In the genomic region with DNA sequence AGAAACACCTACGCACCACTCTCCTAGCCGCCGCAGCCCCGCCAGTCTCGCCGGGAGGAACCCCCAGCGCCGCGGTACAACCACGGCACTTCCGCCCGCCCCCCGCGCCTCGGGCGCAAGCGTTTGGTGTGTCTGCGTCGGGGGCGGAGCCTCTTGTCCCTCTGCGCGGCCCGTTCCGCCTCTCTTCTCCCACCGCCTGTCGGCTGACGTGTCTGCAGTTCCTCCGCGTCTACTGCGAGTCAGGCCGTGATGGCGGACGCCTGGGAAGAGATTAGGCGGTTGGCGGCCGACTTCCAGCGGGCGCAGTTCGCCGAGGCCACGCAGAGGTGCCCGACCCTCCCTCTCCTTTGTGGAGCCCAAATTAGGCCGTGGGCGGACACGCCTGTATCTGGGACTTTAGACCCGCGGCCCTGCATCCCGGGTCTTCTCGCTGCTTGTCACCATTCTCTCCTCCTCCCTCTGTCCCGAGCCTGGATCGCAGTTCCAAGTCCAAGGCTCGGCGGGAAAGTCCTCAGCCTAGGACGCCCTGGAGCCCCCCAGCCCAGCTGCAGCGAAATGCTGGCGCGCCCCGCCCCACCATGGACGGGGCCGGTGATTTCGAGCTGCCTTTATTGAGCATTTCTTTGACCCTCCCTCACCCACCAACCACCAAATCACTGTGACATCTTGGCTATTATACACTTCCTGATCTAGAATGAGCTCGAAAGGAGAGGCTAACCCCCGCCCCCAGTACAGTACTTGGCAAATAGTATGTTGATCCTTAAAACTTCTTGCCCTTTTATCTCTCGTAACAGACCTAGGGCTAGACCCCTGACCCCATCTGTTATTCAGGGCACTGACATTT, we compare ENCODE assay signal across 8 cellular contexts. TPM values are rescaled to one million over a fixed set of nuclear protein-coding genes. Genes with fewer than 3 reads are reported as not detected.
DNase-seq lines count a peak whose midpoint lies in the region; ATAC-seq and TF ChIP-seq lines count a peak whose summit lies in the region.

TSS of gene UFL1 (plus strand) at position 182 of the 844 bp plus-strand sequence. CDS start at position 250, 68 bp downstream.

- TF ChIP-seq CTCF in BJ (IDR thresholded peaks at IDR 0.05; ENCODE audit: insufficient read depth, low read depth, low read length): peak; percentile 15; the same call in 1 of the 2 replicates

- H3K4me3 ChIP-seq in BJ (ENCODE audit: low read depth, low read length): peak within 1 kb of the TSS; percentile 88

- H3K4me1 Mint-ChIP-seq in activated CD4-positive, alpha-beta T cell treated with anti-CD3 and anti-CD28 coated beads, Interleukin-2, amount 10 ng/mL, durations not matched to agents 7 days and 5 days: peaks cover 19% of the 10 kb centered on the region

- H3K4me3 Mint-ChIP-seq in activated CD4-positive, alpha-beta T cell treated with anti-CD3 and anti-CD28 coated beads, Interleukin-2, amount 10 ng/mL, durations not matched to agents 7 days and 5 days: peak within 1 kb of the TSS; percentile 99

- DNase-seq in BJ (ENCODE audit: low read depth): peak; percentile 54
- peak; percentile 92 for DNase-seq in NCI-H526 treated with DMSO at 0.1 percent for 48 hours (lab: John Stamatoyannopoulos, UW)
- peak; percentile 94 for DNase-seq in activated CD4-positive, alpha-beta T cell treated with anti-CD3 and anti-CD28 coated beads, Interleukin-2, amount 10 ng/mL, durations not matched to agents 7 days and 5 days
- DNase-seq in dedifferentiated amniotic fluid mesenchymal stem cell (ENCODE audit: extremely low spot score): peak; percentile 93
- DNase-seq in left kidney (ENCODE audit: low read depth, low spot score): peak; percentile 98
- peak; percentile 92 to 95 for DNase-seq in stimulated activated CD4-positive, alpha-beta T cell treated with anti-CD3 and anti-CD28 coated beads, Interleukin-2, amount 100 ng/mL, for 24 hours

- H3K36me3 Mint-ChIP-seq in activated CD4-positive, alpha-beta T cell treated with anti-CD3 and anti-CD28 coated beads, Interleukin-2, amount 10 ng/mL, durations not matched to agents 7 days and 5 days (ENCODE audit: low read depth): peaks cover 16% of the 10 kb centered on the region

- H3K36me3 ChIP-seq in BJ (ENCODE audit: control insufficient read depth, insufficient read depth, low read length): peaks cover 2% of the 10 kb centered on the region

- H3K27ac Mint-ChIP-seq in activated CD4-positive, alpha-beta T cell treated with anti-CD3 and anti-CD28 coated beads, Interleukin-2, amount 10 ng/mL, durations not matched to agents 7 days and 5 days: peak within 1 kb of the TSS; percentile 100

- H3K27me3 Mint-ChIP-seq in activated CD4-positive, alpha-beta T cell treated with anti-CD3 and anti-CD28 coated beads, Interleukin-2, amount 10 ng/mL, durations not matched to agents 7 days and 5 days: no peaks in the 10 kb centered on the region

- no peaks in the 10 kb centered on the region for H3K27me3 ChIP-seq in BJ (ENCODE audit: control insufficient read depth, insufficient read depth, low read length)

- ATAC-seq in GM19324 (IDR thresholded peaks at IDR 0.05; ENCODE audit: low FRiP score, unreplicated experiment): peak; percentile 99
- ATAC-seq in HG03469 (IDR thresholded peaks at IDR 0.05; ENCODE audit: unreplicated experiment): peak; percentile 95

- CTCF ChIA-PET in BJ (lab: Yijun Ruan, JAX): no interaction called here
- CTCF ChIA-PET in activated CD4-positive, alpha-beta T cell treated with anti-CD3 and anti-CD28 coated beads, Interleukin-2, amount 10 ng/mL, durations not matched to agents 7 days and 5 days (lab: Charles Lee): no interaction called here

- H3K9me3 Mint-ChIP-seq in activated CD4-positive, alpha-beta T cell treated with anti-CD3 and anti-CD28 coated beads, Interleukin-2, amount 10 ng/mL, durations not matched to agents 7 days and 5 days: no peaks in the 10 kb centered on the region

- POLR2A ChIA-PET in BJ (lab: Charles Lee): interaction anchor here (0.6 to 0.8 kb wide), 2 partner anchors 123 to 357 kb away, joined by 4 to 6 read pairs; no protein-coding TSS in a partner anchor
- POLR2A ChIA-PET in activated CD4-positive, alpha-beta T cell treated with anti-CD3 and anti-CD28 coated beads, Interleukin-2, amount 10 ng/mL, durations not matched to agents 7 days and 5 days (lab: Charles Lee): no interaction called here

RNA-seq across cellular contexts. Expression of gene UFL1, which starts in this region (rescaled TPM):
- polyA plus RNA-seq in BJ (2011; rRNA removed): 4.5 and 9.2 TPM in 2 replicates
- polyA minus RNA-seq in BJ (2011; rRNA and poly(A)+ RNA removed): 2.6 and 4.0 TPM in 2 replicates
- 10 to 100 TPM; 21.7 to 23.7 TPM for total RNA-seq in activated CD4-positive, alpha-beta T cell treated with anti-CD3 and anti-CD28 coated beads, Interleukin-2, amount 10 ng/mL, durations not matched to agents 7 days and 5 days

Comparison
In these comparisons a context has a peak if more than half of its experiments do, and no peak if none do; other contexts are left out.
1. Peak in every context shown above with its lines: DNase-seq, ATAC-seq and H3K4me3 ChIP-seq.